28 cellular contexts compared by ENCODE assay signal in the genomic region with DNA sequence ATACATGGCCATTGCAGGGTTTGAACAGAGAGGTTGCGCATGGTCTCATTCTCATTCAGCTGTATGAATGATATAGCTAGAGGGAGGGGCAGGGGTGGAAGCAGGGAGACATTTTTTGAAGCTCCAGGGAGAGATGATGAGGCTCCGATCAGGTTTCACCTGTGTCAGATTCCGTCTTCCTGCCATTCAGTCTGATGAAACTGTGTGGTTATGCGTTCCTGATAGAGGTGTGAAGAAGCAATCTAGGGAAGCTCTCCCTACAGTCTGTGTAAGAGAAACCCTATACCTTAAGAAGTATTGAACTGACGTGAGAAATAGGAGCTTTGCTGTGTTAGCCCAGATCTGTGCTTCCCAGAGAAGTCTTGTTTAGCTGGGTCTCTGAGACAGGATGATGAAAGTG.
"Had no signal": no experiment of that assay in that cellular context is flagged by ENCODE, and none has a peak within 500 bp of the region (broad histone marks: within the 10 kb centered on the region; RNA-seq: fewer than 3 reads in every experiment).

No MANE protein-coding gene starts in this region.

- H3K4me1 ChIP-seq: colonic mucosa, esophagus muscularis mucosa, foreskin keratinocyte, gastroesophageal sphincter, heart right ventricle, parathyroid adenoma, right atrium auricular region, upper lobe of left lung had no signal

- H3K9me3 ChIP-seq: colonic mucosa, esophagus muscularis mucosa, gastroesophageal sphincter, heart right ventricle, mucosa of descending colon, right atrium auricular region, thoracic aorta, tibial nerve, upper lobe of left lung had no signal

- H3K4me3 Mint-ChIP-seq: central memory CD8-positive, alpha-beta T cell; dendritic cell treated with granulocyte-macrophage colony-stimulating factor and Interleukin-4, amounts not matched to agents 40 ng/mL and 50 ng/mL, for 4 days; mesothelial cell of epicardium; naive B cell; natural killer cell treated with Interleukin-12 subunit alpha and Interleukin-12 subunit beta and Interleukin-15 and Interleukin-18, amount 100 ng/mL, for 72 hours; stimulated activated memory B cell treated with anti-CD40 and anti-IgM and Interleukin-4, amounts not matched to agents 10 μg/mL and 1 μg/mL and 100 μg/mL, for 72 hours; stimulated activated naive CD8-positive, alpha-beta T cell treated with anti-CD3 and anti-CD28 coated beads, Interleukin-15, Interleukin-2, amounts not matched to agents 100 ng/mL and 50 ng/mL, for 24 hours had no signal

- H3K4me3 ChIP-seq: colonic mucosa, esophagus muscularis mucosa, gastroesophageal sphincter, heart right ventricle, mucosa of descending colon, right atrium auricular region, smooth muscle cell, thoracic aorta, tibial nerve, upper lobe of left lung had no signal

- H3K4me1 Mint-ChIP-seq: central memory CD8-positive, alpha-beta T cell; stimulated activated memory B cell treated with anti-CD40 and anti-IgM and Interleukin-4, amounts not matched to agents 10 μg/mL and 1 μg/mL and 100 μg/mL, for 72 hours had no signal

- ATAC-seq: foreskin keratinocyte; gastroesophageal sphincter; heart right ventricle; left lobe of liver; mucosa of descending colon; natural killer cell treated with Interleukin-12 subunit alpha and Interleukin-12 subunit beta and Interleukin-15 and Interleukin-18, amount 100 ng/mL, for 72 hours; sciatic nerve; stimulated activated memory B cell treated with anti-CD40 and anti-IgM and Interleukin-4, amounts not matched to agents 10 μg/mL and 1 μg/mL and 100 μg/mL, for 72 hours had no signal

- H3K36me3 ChIP-seq: colonic mucosa, esophagus muscularis mucosa, gastroesophageal sphincter, heart right ventricle, right atrium auricular region, thoracic aorta, tibial nerve, upper lobe of left lung had no signal

- H3K9ac ChIP-seq: parathyroid adenoma had no signal

- H3K27ac ChIP-seq: colonic mucosa, esophagus muscularis mucosa, foreskin keratinocyte, gastroesophageal sphincter, heart right ventricle, parathyroid adenoma, right atrium auricular region, thoracic aorta, tibial nerve, upper lobe of left lung had no signal

- H3K79me2 ChIP-seq: parathyroid adenoma had no signal

- H3K27me3 Mint-ChIP-seq: central memory CD8-positive, alpha-beta T cell; progenitor cell of endocrine pancreas; stimulated activated memory B cell treated with anti-CD40 and anti-IgM and Interleukin-4, amounts not matched to agents 10 μg/mL and 1 μg/mL and 100 μg/mL, for 72 hours; stimulated activated naive CD8-positive, alpha-beta T cell treated with anti-CD3 and anti-CD28 coated beads, Interleukin-15, Interleukin-2, amounts not matched to agents 100 ng/mL and 50 ng/mL, for 24 hours had no signal

- H3K4me2 ChIP-seq: smooth muscle cell had no signal

- DNase-seq: colonic mucosa; effector memory CD4-positive, alpha-beta T cell; foreskin keratinocyte; glutamatergic neuron; heart right ventricle; hippocampal formation; mesenchymal stem cell; mucosa of descending colon; naive B cell; stimulated activated CD4-positive, alpha-beta T cell treated with anti-CD3 and anti-CD28 coated beads, Interleukin-12 subunit alpha, Interleukin-12 subunit beta, amount 100 ng/mL, for 4 hours; stimulated activated CD4-positive, alpha-beta T cell treated with anti-CD3 and anti-CD28 coated beads, Interleukin-4, amount 100 ng/mL, for 4 hours; upper lobe of left lung had no signal

- H2AFZ ChIP-seq: parathyroid adenoma had no signal

- H3K9me3 Mint-ChIP-seq: dendritic cell treated with granulocyte-macrophage colony-stimulating factor and Interleukin-4, amounts not matched to agents 40 ng/mL and 50 ng/mL, for 4 days; stimulated activated memory B cell treated with anti-CD40 and anti-IgM and Interleukin-4, amounts not matched to agents 10 μg/mL and 1 μg/mL and 100 μg/mL, for 72 hours had no signal

- H3K27me3 ChIP-seq: colonic mucosa, foreskin keratinocyte, right atrium auricular region, tibial nerve, upper lobe of left lung had no signal

- H3K27ac Mint-ChIP-seq: dendritic cell treated with granulocyte-macrophage colony-stimulating factor and Interleukin-4, amounts not matched to agents 40 ng/mL and 50 ng/mL, for 4 days; mesothelial cell of epicardium; naive B cell; natural killer cell treated with Interleukin-12 subunit alpha and Interleukin-12 subunit beta and Interleukin-15 and Interleukin-18, amount 100 ng/mL, for 72 hours; progenitor cell of endocrine pancreas; stimulated activated memory B cell treated with anti-CD40 and anti-IgM and Interleukin-4, amounts not matched to agents 10 μg/mL and 1 μg/mL and 100 μg/mL, for 72 hours; stimulated activated naive CD8-positive, alpha-beta T cell treated with anti-CD3 and anti-CD28 coated beads, Interleukin-15, Interleukin-2, amounts not matched to agents 100 ng/mL and 50 ng/mL, for 24 hours had no signal

- H3K36me3 Mint-ChIP-seq: mesothelial cell of epicardium; naive B cell; natural killer cell treated with Interleukin-12 subunit alpha and Interleukin-12 subunit beta and Interleukin-15 and Interleukin-18, amount 100 ng/mL, for 72 hours; stimulated activated memory B cell treated with anti-CD40 and anti-IgM and Interleukin-4, amounts not matched to agents 10 μg/mL and 1 μg/mL and 100 μg/mL, for 72 hours had no signal
